In the genomic region with DNA sequence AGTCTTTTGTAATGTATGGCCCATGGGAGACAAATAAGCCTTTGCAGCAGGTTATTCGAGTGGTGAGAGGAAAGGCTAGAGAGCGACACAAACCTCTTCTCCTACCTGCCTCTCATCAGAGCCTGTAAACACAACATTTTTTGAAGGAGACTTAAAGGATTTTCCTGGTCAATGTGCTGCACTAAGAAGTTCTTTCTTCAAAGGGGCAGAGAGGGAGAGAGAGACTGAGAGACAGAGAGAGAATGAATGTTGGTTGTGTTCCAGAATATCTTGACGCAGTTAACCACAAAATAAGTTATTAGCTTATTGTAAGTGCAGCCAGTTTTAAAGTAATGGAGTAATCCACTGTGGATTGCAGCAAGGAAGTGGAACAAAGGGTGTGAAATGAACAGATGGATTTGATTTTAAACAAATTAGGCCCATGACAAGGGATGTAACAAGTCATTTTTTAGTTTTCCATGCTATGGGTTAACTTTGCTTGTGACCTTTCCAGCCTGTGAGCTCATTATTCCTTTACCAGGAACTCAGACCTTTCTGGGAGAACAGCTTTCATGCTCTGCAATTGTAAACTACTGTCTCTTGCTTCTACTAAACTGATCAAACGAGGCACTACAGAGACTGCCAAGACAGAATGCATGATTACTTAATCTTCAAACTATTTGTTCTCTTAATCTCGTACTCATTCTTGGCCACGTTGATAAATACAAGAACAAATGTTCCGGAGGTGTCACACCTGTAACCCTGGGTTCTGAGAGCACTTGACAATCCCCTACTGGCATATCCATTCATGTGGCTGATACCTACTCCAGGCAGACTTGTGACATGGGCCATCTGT, we compare ENCODE assay signal across 9 cellular contexts.
DNase-seq lines count a peak whose midpoint lies in the region; ATAC-seq, FAIRE-seq and TF ChIP-seq lines count a peak whose summit lies in the region.
"Had no signal": no experiment of that assay in that cellular context is flagged by ENCODE, and none has a peak within 500 bp of the region (broad histone marks: within the 10 kb centered on the region; RNA-seq: fewer than 3 reads in every experiment).

No MANE protein-coding gene starts in this region.

- H3K27me3 ChIP-seq in stomach smooth muscle (ENCODE audit: control insufficient read depth in 1 of 2, insufficient read depth in 2 of 2, low read length in 2 of 2): no peaks in the 10 kb centered on the region

- no peaks in the 10 kb centered on the region for H3K9me3 ChIP-seq in stomach smooth muscle (ENCODE audit: control insufficient read depth in 2 of 2, low read length in 2 of 2)

- peak; percentile 15 for FAIRE-seq in H54 (lab: Jason Lieb, UNC)

- DNase-seq in H54 (ENCODE audit: insufficient read length, low spot score): no peak
- DNase-seq in kidney glomerular epithelial cell (lab: John Stamatoyannopoulos, UW): peak; percentile 34
- no peak for DNase-seq in NCI-H526 treated with DMSO at 0.1 percent for 48 hours (lab: John Stamatoyannopoulos, UW)
- DNase-seq in NCI-H774 (lab: John Stamatoyannopoulos, UW): no peak
- DNase-seq: stimulated activated CD4-positive, alpha-beta T cell treated with anti-CD3 and anti-CD28 coated beads, Interleukin-12 subunit alpha, Interleukin-12 subunit beta, amount 100 ng/mL, for 4 hours had no signal

- TF ChIP-seq POLR2A in H54 (IDR thresholded peaks at IDR 0.05; ENCODE audit: low read depth, low read length): no peak

- peak overlapping the region; percentile 60 for H3K27ac ChIP-seq in stomach smooth muscle (ENCODE audit: low read length)

- peaks cover 5% of the 10 kb centered on the region for H3K27me3 Mint-ChIP-seq in brain

- no peaks in the 10 kb centered on the region for H3K4me1 ChIP-seq in stomach smooth muscle (ENCODE audit: control insufficient read depth, insufficient read depth, low read length)

- peak overlapping the region in 3 of 5 experiments; percentile 12 to 66 (median 41) for H3K27ac Mint-ChIP-seq in brain

- ATAC-seq in GM18909 (IDR thresholded peaks at IDR 0.05; ENCODE audit: poor library complexity, unreplicated experiment) (no peak), GM18498 (IDR thresholded peaks at IDR 0.05; ENCODE audit: unreplicated experiment) (no peak)

- H3K36me3 Mint-ChIP-seq in brain: no peaks in the 10 kb centered on the region

- H3K9me3 Mint-ChIP-seq in brain: peaks cover 0 to 7% (median 0%) of the 10 kb centered on the region in 5 experiments

- H3K36me3 ChIP-seq in stomach smooth muscle (ENCODE audit: control insufficient read depth in 2 of 2, insufficient read depth in 2 of 2, low read length in 2 of 2): no peaks in the 10 kb centered on the region

- H3K4me1 Mint-ChIP-seq in brain: peaks cover 58% of the 10 kb centered on the region

- TF ChIP-seq CTCF in brain (conservative IDR thresholded peaks at IDR 0.05): no peak

- H3K4me3 ChIP-seq in stomach smooth muscle (ENCODE audit: low read length in 2 of 2): no peak overlapping the region

- no peak overlapping the region for H3K9ac ChIP-seq in stomach smooth muscle (ENCODE audit: low read length in 2 of 2)

- peak overlapping the region in 2 of 5 experiments; percentile 5 to 9 for H3K4me3 Mint-ChIP-seq in brain
